20 cellular contexts compared by ENCODE assay signal in the genomic region with DNA sequence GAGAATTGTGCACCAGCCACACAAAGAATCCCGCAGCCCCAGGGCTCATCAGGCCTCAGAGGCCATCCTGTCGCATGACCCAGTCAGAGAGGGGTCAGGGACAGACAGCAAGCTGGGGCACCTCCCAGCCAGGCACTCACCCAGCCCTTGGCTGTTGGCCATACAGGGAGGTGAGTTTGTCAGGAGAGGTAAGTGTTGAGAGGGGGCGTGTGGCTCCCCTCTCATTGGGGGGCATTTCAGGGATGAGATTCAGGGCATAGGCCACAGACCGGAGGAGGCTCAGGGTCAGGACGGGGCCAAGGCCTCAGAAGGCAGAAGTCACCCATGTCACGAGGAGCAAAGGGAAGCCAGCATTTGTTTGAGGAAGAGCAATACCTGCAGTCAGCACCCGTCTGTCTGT. TPM values are rescaled to one million over a fixed set of nuclear protein-coding genes. Genes with fewer than 3 reads are reported as not detected.
DNase-seq lines count a peak whose midpoint lies in the region; ATAC-seq and TF ChIP-seq lines count a peak whose summit lies in the region.
"Had no signal": no experiment of that assay in that cellular context is flagged by ENCODE, and none has a peak within 500 bp of the region (broad histone marks: within the 10 kb centered on the region; RNA-seq: fewer than 3 reads in every experiment).

No MANE protein-coding gene starts in this region.

- CTCF ChIA-PET in CD8-positive, alpha-beta memory T cell (lab: Charles Lee) = no interaction called here

- DNase-seq in CD8-positive, alpha-beta memory T cell = no peak
- DNase-seq in SKM-1 treated with dmso at 0.1 percent for 144 hours (lab: John Stamatoyannopoulos, UW; ENCODE audit: unreplicated experiment) (peak; percentile 6), left lobe of liver (ENCODE audit: low spot score) (peak; percentile 82), NCI-H146 (lab: John Stamatoyannopoulos, UW) (no peak), brain microvascular endothelial cell (no peak), KBM-7 (no peak)
- no peak for DNase-seq in stimulated activated effector memory CD8-positive, alpha-beta T cell treated with anti-CD3 and anti-CD28 coated beads, Interleukin-12 subunit alpha, Interleukin-12 subunit beta, amount 100 ng/mL, for 72 hours (ENCODE audit: low spot score in 2 of 2)
- no peak for DNase-seq in NK-92 treated with Interleukin-12 subunit alpha and Interleukin-12 subunit beta, amount 100 ng/mL, for 24 hours (lab: John Stamatoyannopoulos, UW)
- DNase-seq: activated CD4-positive, alpha-beta T cell treated with anti-CD3 and anti-CD28 coated beads, Interleukin-2, amount 50 U/mL, for 4 hours; COR-L47; effector memory CD4-positive, alpha-beta T cell; foreskin keratinocyte; GDM1; GOT3; NCI-H187 treated with DMSO at 0.1 percent for 48 hours; NCI-H774; stimulated activated CD4-positive, alpha-beta T cell treated with anti-CD3 and anti-CD28 coated beads, Interleukin-2, amount 100 ng/mL, for 24 hours; stimulated activated CD8-positive, alpha-beta memory T cell treated with anti-CD3 and anti-CD28 coated beads, Interleukin-4, amount 100 ng/mL, for 48 hours; T1000 had no signal

- peaks cover 35 to 65% (median 43%) of the 10 kb centered on the region in 3 donors for H3K4me1 Mint-ChIP-seq in CD8-positive, alpha-beta memory T cell
- H3K4me1 Mint-ChIP-seq in stimulated activated effector memory CD8-positive, alpha-beta T cell treated with anti-CD3 and anti-CD28 coated beads, Interleukin-12 subunit alpha, Interleukin-12 subunit beta, amount 100 ng/mL, for 72 hours = peaks cover 46% of the 10 kb centered on the region

- peaks cover 0 to 72% (median 9%) of the 10 kb centered on the region in 3 donors for H3K36me3 Mint-ChIP-seq in CD8-positive, alpha-beta memory T cell
- peaks cover 82% of the 10 kb centered on the region for H3K36me3 Mint-ChIP-seq in stimulated activated effector memory CD8-positive, alpha-beta T cell treated with anti-CD3 and anti-CD28 coated beads, Interleukin-12 subunit alpha, Interleukin-12 subunit beta, amount 100 ng/mL, for 72 hours

- H3K27ac Mint-ChIP-seq in CD8-positive, alpha-beta memory T cell = peak overlapping the region in 5 of 8 donors; percentile 37 to 90 (median 70)
- H3K27ac Mint-ChIP-seq in stimulated activated effector memory CD8-positive, alpha-beta T cell treated with anti-CD3 and anti-CD28 coated beads, Interleukin-12 subunit alpha, Interleukin-12 subunit beta, amount 100 ng/mL, for 72 hours = peak overlapping the region; percentile 85

- H3K9me3 ChIP-seq in CD8-positive, alpha-beta memory T cell (ENCODE audit: low read length) = no peaks in the 10 kb centered on the region
- H3K9me3 ChIP-seq: body of pancreas had no signal

- POLR2A ChIA-PET in CD8-positive, alpha-beta memory T cell (lab: Charles Lee) = no interaction called here

- ATAC-seq in left lobe of liver = peak; percentile 83
- no peak for ATAC-seq in stimulated activated effector memory CD8-positive, alpha-beta T cell treated with anti-CD3 and anti-CD28 coated beads, Interleukin-12 subunit alpha, Interleukin-12 subunit beta, amount 100 ng/mL, for 72 hours
- ATAC-seq: body of pancreas, foreskin keratinocyte had no signal

- no peak overlapping the region for H3K27ac ChIP-seq in CD8-positive, alpha-beta memory T cell (ENCODE audit: low read depth, low read length)
- H3K27ac ChIP-seq in brain microvascular endothelial cell = no peak overlapping the region
- H3K27ac ChIP-seq: body of pancreas, foreskin keratinocyte had no signal

- H3K4me3 Mint-ChIP-seq in CD8-positive, alpha-beta memory T cell = no peak overlapping the region
- H3K4me3 Mint-ChIP-seq in stimulated activated effector memory CD8-positive, alpha-beta T cell treated with anti-CD3 and anti-CD28 coated beads, Interleukin-12 subunit alpha, Interleukin-12 subunit beta, amount 100 ng/mL, for 72 hours = no peak overlapping the region

- H3K36me3 ChIP-seq in CD8-positive, alpha-beta memory T cell (ENCODE audit: insufficient read depth, low read length) = peaks cover 9% of the 10 kb centered on the region
- peaks cover 18% of the 10 kb centered on the region for H3K36me3 ChIP-seq in brain microvascular endothelial cell (replicated peaks)

- in situ Hi-C loops in brain microvascular endothelial cell (cut with HindIII; ENCODE audit: low pct_ligation_motif_present, low sequenced_read_pairs) = no loop called here
- in situ Hi-C loops in KBM-7 (cut with MboI; ENCODE audit: low pct_unique_long_range_greater_than_20kb, low sequenced_read_pairs) = no loop called here

- H3K27me3 ChIP-seq in CD8-positive, alpha-beta memory T cell (ENCODE audit: insufficient read depth, low read length, poor library complexity, severe bottlenecking) = no peaks in the 10 kb centered on the region
- H3K27me3 ChIP-seq in brain microvascular endothelial cell (replicated peaks) = no peaks in the 10 kb centered on the region
- H3K27me3 ChIP-seq: body of pancreas, foreskin keratinocyte had no signal

- no peaks in the 10 kb centered on the region for H3K27me3 Mint-ChIP-seq in CD8-positive, alpha-beta memory T cell

- no peak overlapping the region for H3K4me3 ChIP-seq in CD8-positive, alpha-beta memory T cell (ENCODE audit: low read length)
- no peak overlapping the region for H3K4me3 ChIP-seq in brain microvascular endothelial cell (ENCODE audit: low read depth, low read length)
- H3K4me3 ChIP-seq: body of pancreas had no signal

- TF ChIP-seq CTCF in brain microvascular endothelial cell (IDR thresholded peaks at IDR 0.05; ENCODE audit: low read depth, low read length, missing control alignments) = no peak

- no peaks in the 10 kb centered on the region for H3K9me3 Mint-ChIP-seq in CD8-positive, alpha-beta memory T cell
- no peaks in the 10 kb centered on the region for H3K9me3 Mint-ChIP-seq in stimulated activated effector memory CD8-positive, alpha-beta T cell treated with anti-CD3 and anti-CD28 coated beads, Interleukin-12 subunit alpha, Interleukin-12 subunit beta, amount 100 ng/mL, for 72 hours

- H3K4me1 ChIP-seq in CD8-positive, alpha-beta memory T cell (ENCODE audit: insufficient read depth, low read length) = peaks cover 11% of the 10 kb centered on the region

RNA-seq across cellular contexts. Expression of gene MYO9B, which starts 37.1 kb away (rescaled TPM):
- total RNA-seq in CD8-positive, alpha-beta memory T cell = 100 to 1,000 TPM; 104 to 108 TPM
- polyA plus RNA-seq in CD8-positive, alpha-beta memory T cell = 24.9 TPM
- total RNA-seq in left lobe of liver = 28.9 TPM

RNA-seq across cellular contexts. Expression of gene HAUS8, which starts 37.4 kb away (rescaled TPM):
- total RNA-seq in CD8-positive, alpha-beta memory T cell = 10 to 100 TPM; 33.4 to 36.4 TPM
- 9.7 TPM for polyA plus RNA-seq in CD8-positive, alpha-beta memory T cell
- 5.1 TPM for total RNA-seq in left lobe of liver

Comparison
In these comparisons a context has a peak if more than half of its experiments do, and no peak if none do; other contexts are left out.
1. DNase-seq: peak in SKM-1 treated with dmso at 0.1 percent for 144 hours (single experiment) and left lobe of liver (single experiment); none in CD8-positive, alpha-beta memory T cell (0 of 5), stimulated activated effector memory CD8-positive, alpha-beta T cell treated with anti-CD3 and anti-CD28 coated beads, Interleukin-12 subunit alpha, Interleukin-12 subunit beta, amount 100 ng/mL, for 72 hours (0 of 2), NCI-H146 (single experiment), brain microvascular endothelial cell (single experiment), KBM-7 (single experiment) and NK-92 treated with Interleukin-12 subunit alpha and Interleukin-12 subunit beta, amount 100 ng/mL, for 24 hours (single experiment).